9 cellular contexts compared by ENCODE assay signal in the genomic region with DNA sequence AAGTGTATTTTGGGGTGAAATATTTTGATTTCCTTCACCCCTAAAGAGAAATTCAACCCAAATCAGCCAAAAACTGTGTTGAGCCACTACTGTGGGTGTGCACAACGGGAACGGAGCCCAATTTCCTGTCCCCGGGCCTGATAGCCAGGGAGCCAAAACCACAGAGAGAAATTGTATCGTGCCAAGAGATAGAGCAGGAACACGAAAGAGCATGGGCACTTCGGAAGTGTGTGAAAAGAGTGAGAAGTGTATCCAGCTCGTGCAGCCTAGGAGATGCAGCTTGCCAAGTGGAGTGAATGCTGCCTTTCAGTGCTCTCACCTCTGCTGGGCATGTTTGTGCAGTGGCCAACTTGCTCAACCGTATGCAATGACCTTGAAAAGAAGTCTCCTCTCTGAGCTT. TPM values are rescaled to one million over a fixed set of nuclear protein-coding genes. Genes with fewer than 3 reads are reported as not detected.
DNase-seq lines count a peak whose midpoint lies in the region; TF ChIP-seq lines count a peak whose summit lies in the region.
"Had no signal": no experiment of that assay in that cellular context is flagged by ENCODE, and none has a peak within 500 bp of the region (broad histone marks: within the 10 kb centered on the region; RNA-seq: fewer than 3 reads in every experiment).

No MANE protein-coding gene starts in this region.

- intact Hi-C loops in posterior vena cava (cut with DNase I), result no loop called here

- no peak for TF ChIP-seq CTCF in RWPE1 (conservative IDR thresholded peaks at IDR 0.05; ENCODE audit: low read depth)

- POLR2A ChIA-PET in RWPE1 (lab: Yijun Ruan, JAX; ENCODE audit: low non-redundant PET), result no interaction called here

- H3K27ac ChIP-seq in RWPE1, result peak overlapping the region; percentile 72
- H3K27ac ChIP-seq in epithelial cell of prostate, result no peak overlapping the region

- CTCF ChIA-PET in RWPE1 (lab: Yijun Ruan, JAX), result no interaction called here

- DNase-seq in GF-D8 (lab: John Stamatoyannopoulos, UW) (peak; percentile 13), RWPE1 (ENCODE audit: low spot score) (no peak), epithelial cell of prostate (ENCODE audit: low read depth, low spot score) (peak; percentile 10), posterior vena cava (ENCODE audit: low spot score) (peak; percentile 80), HCEC 1CT (no peak), RKO (ENCODE audit: low spot score) (no peak), NCI-H69 (lab: John Stamatoyannopoulos, UW) (no peak)
- no peak for DNase-seq in stimulated activated CD4-positive, alpha-beta T cell treated with anti-CD3 and anti-CD28 coated beads, Interleukin-4, amount 100 ng/mL, for 1 hour
- DNase-seq: NCI-H1930 had no signal

RNA-seq across cellular contexts. Expression of a gene that starts 19.4 kb away (rescaled TPM):
- total RNA-seq in posterior vena cava, result 10 to 100 TPM; 20.7 to 21.0 TPM

RNA-seq across cellular contexts. Expression of a gene that starts 39.8 kb away (rescaled TPM):
- total RNA-seq in posterior vena cava, result 10 to 100 TPM; 41.4 to 49.1 TPM

Comparison
In these comparisons a context has a peak if more than half of its experiments do, and no peak if none do; other contexts are left out.
1. DNase-seq: peak in GF-D8 (single experiment), epithelial cell of prostate (single experiment) and posterior vena cava (single experiment); none in RWPE1 (single experiment), HCEC 1CT (single experiment), RKO (single experiment), stimulated activated CD4-positive, alpha-beta T cell treated with anti-CD3 and anti-CD28 coated beads, Interleukin-4, amount 100 ng/mL, for 1 hour (single experiment) and NCI-H69 (single experiment).